ENCODE assay signal across 31 cellular contexts in the genomic region with DNA sequence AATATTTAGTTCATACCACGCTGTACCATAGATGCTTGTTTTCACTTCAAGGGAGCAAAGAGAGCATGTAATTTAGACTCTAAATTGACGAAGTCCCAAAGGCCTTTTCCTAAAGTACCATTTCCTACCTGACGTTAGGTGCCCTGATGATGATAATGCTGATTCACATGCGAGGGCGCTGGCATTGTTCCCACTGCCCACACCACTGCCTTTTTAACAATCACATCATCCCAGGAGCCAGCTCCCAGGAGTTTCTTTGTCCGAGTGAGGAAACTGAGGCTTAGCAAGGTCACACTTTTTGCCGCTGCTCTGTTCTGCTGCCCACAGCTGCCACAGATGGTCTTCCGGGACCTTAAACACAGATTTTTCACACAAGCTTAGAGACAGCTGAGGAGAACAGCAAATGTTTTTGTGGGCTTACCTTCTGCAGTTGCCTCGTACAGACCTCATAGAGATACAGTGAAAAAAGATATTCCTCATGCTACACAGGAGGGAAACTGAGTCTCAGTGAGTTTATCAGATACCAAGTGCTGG.
"Had no signal": no experiment of that assay in that cellular context is flagged by ENCODE, and none has a peak within 500 bp of the region (broad histone marks: within the 10 kb centered on the region; RNA-seq: fewer than 3 reads in every experiment).

No MANE protein-coding gene starts in this region.

- DNase-seq: activated CD4-positive, alpha-beta T cell treated with anti-CD3 and anti-CD28 coated beads for 48 hours; activated CD4-positive, alpha-beta T cell treated with anti-CD3 and anti-CD28 coated beads, Interleukin-2, amount 50 U/mL, for 48 hours; activated CD8-positive, alpha-beta memory T cell treated with anti-CD3 and anti-CD28 coated beads, Interleukin-2, amount 50 U/mL, for 4 hours; activated naive CD4-positive, alpha-beta T cell; activated T-cell treated with anti-CD3 and anti-CD28 coated beads, Interleukin-2, amount 50 U/mL, for 24 hours; cerebellar nuclear complex; colonic mucosa; effector memory CD4-positive, alpha-beta T cell; erythroblast; gastrocnemius medialis; glutamatergic neuron; left colon; mammary epithelial cell; retina; stimulated activated CD4-positive, alpha-beta T cell treated with anti-CD3 and anti-CD28 coated beads, Interleukin-4, amount 100 ng/mL, for 24 hours; stimulated activated naive CD8-positive, alpha-beta T cell treated with anti-CD3 and anti-CD28 coated beads, Interleukin-15, amount 100 ng/mL, for 72 hours; substantia nigra; SW 1271; T-helper 9 cell; tibial artery; upper lobe of right lung; WERI-Rb-1 had no signal

- H3K27ac ChIP-seq: colonic mucosa, gastrocnemius medialis, tibial artery, upper lobe of right lung, WERI-Rb-1 had no signal

- H3K4me3 ChIP-seq: colonic mucosa, gastrocnemius medialis, skin epidermis, tibial artery, upper lobe of right lung had no signal

- H3K27me3 Mint-ChIP-seq: activated T-cell treated with anti-CD3 and anti-CD28 coated beads, Interleukin-2, amount 50 U/mL, for 24 hours; stimulated activated naive CD8-positive, alpha-beta T cell treated with anti-CD3 and anti-CD28 coated beads, Interleukin-15, amount 100 ng/mL, for 72 hours had no signal

- H3K27ac Mint-ChIP-seq: activated naive CD4-positive, alpha-beta T cell treated with anti-CD3 and anti-CD28 coated beads, Interleukin-2, amount 50 U/mL, for 72 hours; activated T-cell treated with anti-CD3 and anti-CD28 coated beads, Interleukin-2, amount 50 U/mL, for 24 hours; mesothelial cell of epicardium; nephron; stimulated activated effector memory CD8-positive, alpha-beta T cell treated with anti-CD3 and anti-CD28 coated beads, Interleukin-12 subunit alpha, Interleukin-12 subunit beta, amount 100 ng/mL, for 72 hours; T-helper 1 cell treated with Interleukin-12 subunit alpha and Interleukin-12 subunit beta and Interleukin-4 antibody, amounts not matched to agents 30 μg/mL and 1 μg/mL, for 36 hours had no signal

- H3K4me1 ChIP-seq: gastrocnemius medialis had no signal

- H3K27me3 ChIP-seq: colonic mucosa, gastrocnemius medialis, tibial artery, upper lobe of right lung had no signal

- H3K9me3 ChIP-seq: colonic mucosa, gastrocnemius medialis, tibial artery, upper lobe of right lung had no signal

- H3K4me3 Mint-ChIP-seq: activated T-cell treated with anti-CD3 and anti-CD28 coated beads, Interleukin-2, amount 50 U/mL, for 24 hours; mesothelial cell of epicardium; nephron; stimulated activated effector memory CD8-positive, alpha-beta T cell treated with anti-CD3 and anti-CD28 coated beads, Interleukin-12 subunit alpha, Interleukin-12 subunit beta, amount 100 ng/mL, for 72 hours; stimulated activated naive CD8-positive, alpha-beta T cell treated with anti-CD3 and anti-CD28 coated beads, Interleukin-15, amount 100 ng/mL, for 72 hours; T-helper 1 cell treated with Interleukin-12 subunit alpha and Interleukin-12 subunit beta and Interleukin-4 antibody, amounts not matched to agents 30 μg/mL and 1 μg/mL, for 36 hours had no signal

- ATAC-seq: activated CD4-positive, CD25-positive, alpha-beta regulatory T cell treated with anti-CD3 and anti-CD28 coated beads, Interleukin-2, amount 50 U/mL, for 24 hours; activated naive CD4-positive, alpha-beta T cell treated with anti-CD3 and anti-CD28 coated beads, Interleukin-2, amount 50 U/mL, for 72 hours; gastrocnemius medialis; left colon; sciatic nerve; stimulated activated effector memory CD8-positive, alpha-beta T cell treated with anti-CD3 and anti-CD28 coated beads, Interleukin-12 subunit alpha, Interleukin-12 subunit beta, amount 100 ng/mL, for 72 hours; stimulated activated naive CD8-positive, alpha-beta T cell treated with anti-CD3 and anti-CD28 coated beads, Interleukin-15, amount 100 ng/mL, for 72 hours; upper lobe of right lung had no signal

- FAIRE-seq: keratinocyte had no signal

- H3K36me3 ChIP-seq: colonic mucosa, upper lobe of right lung, WERI-Rb-1 had no signal

- H3K9me3 Mint-ChIP-seq: activated T-cell treated with anti-CD3 and anti-CD28 coated beads, Interleukin-2, amount 50 U/mL, for 24 hours; mesothelial cell of epicardium; nephron; stimulated activated effector memory CD8-positive, alpha-beta T cell treated with anti-CD3 and anti-CD28 coated beads, Interleukin-12 subunit alpha, Interleukin-12 subunit beta, amount 100 ng/mL, for 72 hours; stimulated activated naive CD8-positive, alpha-beta T cell treated with anti-CD3 and anti-CD28 coated beads, Interleukin-15, amount 100 ng/mL, for 72 hours; T-helper 1 cell treated with Interleukin-12 subunit alpha and Interleukin-12 subunit beta and Interleukin-4 antibody, amounts not matched to agents 30 μg/mL and 1 μg/mL, for 36 hours had no signal

- H3K36me3 Mint-ChIP-seq: mesothelial cell of epicardium had no signal
